26 cellular contexts compared by ENCODE assay signal in the genomic region with DNA sequence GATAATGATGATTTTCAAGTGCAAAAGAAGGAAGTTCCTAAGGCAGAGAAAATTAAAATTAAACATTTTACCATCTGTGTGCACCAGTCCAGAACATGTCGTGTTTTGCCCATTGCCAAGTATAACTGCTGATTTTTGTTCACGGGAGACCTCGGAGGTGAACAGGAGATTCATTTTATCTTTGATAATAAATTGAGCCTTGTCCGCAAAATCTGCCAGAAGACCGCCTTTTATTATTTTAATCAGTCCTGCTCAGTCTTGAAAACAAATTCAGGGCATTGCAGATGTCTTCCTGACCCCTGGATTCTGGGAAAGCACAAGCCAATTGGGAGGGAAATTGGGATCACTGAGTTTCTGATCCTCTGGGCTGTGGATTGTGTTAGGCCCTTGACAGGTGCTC.
"Had no signal": no experiment of that assay in that cellular context is flagged by ENCODE, and none has a peak within 500 bp of the region (broad histone marks: within the 10 kb centered on the region; RNA-seq: fewer than 3 reads in every experiment).

No MANE protein-coding gene starts in this region.

- H3K27me3 ChIP-seq: breast epithelium, gastrocnemius medialis, hepatocyte, pancreas, right atrium auricular region, transverse colon had no signal

- H3K4me2 ChIP-seq: hepatocyte had no signal

- H3K9me3 Mint-ChIP-seq: activated CD4-positive, alpha-beta memory T cell treated with anti-CD3 and anti-CD28 coated beads, Interleukin-2, amount 10 ng/mL, durations not matched to agents 7 days and 5 days; activated CD4-positive, alpha-beta T cell treated with anti-CD3 and anti-CD28 coated beads, Interleukin-2, amount 10 ng/mL, durations not matched to agents 7 days and 5 days had no signal

- H3K4me1 ChIP-seq: gastrocnemius medialis, left ventricle myocardium inferior, right atrium auricular region had no signal

- H3K36me3 Mint-ChIP-seq: activated CD8-positive, alpha-beta memory T cell treated with anti-CD3 and anti-CD28 coated beads, Interleukin-2, amount 10 ng/mL, durations not matched to agents 7 days and 5 days had no signal

- ATAC-seq: activated CD8-positive, alpha-beta memory T cell treated with anti-CD3 and anti-CD28 coated beads, Interleukin-2, amount 10 ng/mL, durations not matched to agents 7 days and 5 days; mucosa of descending colon; T-helper 17 cell had no signal

- H3K27ac ChIP-seq: breast epithelium, gastrocnemius medialis, hepatocyte, left ventricle myocardium inferior, right atrium auricular region, transverse colon had no signal

- H3K4me3 Mint-ChIP-seq: activated CD4-positive, alpha-beta memory T cell treated with anti-CD3 and anti-CD28 coated beads, Interleukin-2, amount 10 ng/mL, durations not matched to agents 7 days and 5 days; activated CD8-positive, alpha-beta memory T cell treated with anti-CD3 and anti-CD28 coated beads, Interleukin-2, amount 10 ng/mL, durations not matched to agents 7 days and 5 days had no signal

- DNase-seq: activated CD4-positive, alpha-beta memory T cell treated with anti-CD3 and anti-CD28 coated beads, Interleukin-2, amount 10 ng/mL, durations not matched to agents 7 days and 5 days; activated CD4-positive, alpha-beta T cell treated with anti-CD3 and anti-CD28 coated beads for 1 hour; activated CD4-positive, alpha-beta T cell treated with anti-CD3 and anti-CD28 coated beads, Interleukin-2, amount 10 ng/mL, durations not matched to agents 7 days and 5 days; activated CD8-positive, alpha-beta memory T cell treated with anti-CD3 and anti-CD28 coated beads, Interleukin-2, amount 10 ng/mL, durations not matched to agents 7 days and 5 days; activated effector memory CD4-positive, alpha-beta T cell treated with Interleukin-2 at 50 U/mL for 16 hours; activated naive CD4-positive, alpha-beta T cell treated with Interleukin-2 at 50 U/mL for 16 hours; amygdala; central memory CD4-positive, alpha-beta T cell; dermis blood vessel endothelial cell; effector CD8-positive, alpha-beta T cell; erythroblast; islet precursor cell; nucleus accumbens; stimulated activated CD4-positive, alpha-beta T cell treated with anti-CD3 and anti-CD28 coated beads, Interleukin-2, amount 100 ng/mL, for 48 hours; stimulated activated naive CD4-positive, alpha-beta T cell treated with Interleukin-2 at 50 U/mL for 16 hours; SW 1271; T-helper 17 cell; T1000 had no signal

- H3K27ac Mint-ChIP-seq: activated CD4-positive, alpha-beta memory T cell treated with anti-CD3 and anti-CD28 coated beads, Interleukin-2, amount 10 ng/mL, durations not matched to agents 7 days and 5 days; activated CD4-positive, alpha-beta T cell treated with anti-CD3 and anti-CD28 coated beads, Interleukin-2, amount 10 ng/mL, durations not matched to agents 7 days and 5 days; activated CD8-positive, alpha-beta memory T cell treated with anti-CD3 and anti-CD28 coated beads, Interleukin-2, amount 10 ng/mL, durations not matched to agents 7 days and 5 days; T-helper 17 cell had no signal

- H3K36me3 ChIP-seq: breast epithelium, gastrocnemius medialis had no signal

- H3K9me3 ChIP-seq: breast epithelium, gastrocnemius medialis, left ventricle myocardium inferior, mucosa of descending colon, pancreas, right atrium auricular region, transverse colon had no signal

- H3K4me3 ChIP-seq: gastrocnemius medialis, hepatocyte, left ventricle myocardium inferior, mucosa of descending colon, right atrium auricular region, transverse colon had no signal

- H2AFZ ChIP-seq: hepatocyte had no signal
